Comparison of ENCODE assay signal across 1 cellular context in the genomic region with DNA sequence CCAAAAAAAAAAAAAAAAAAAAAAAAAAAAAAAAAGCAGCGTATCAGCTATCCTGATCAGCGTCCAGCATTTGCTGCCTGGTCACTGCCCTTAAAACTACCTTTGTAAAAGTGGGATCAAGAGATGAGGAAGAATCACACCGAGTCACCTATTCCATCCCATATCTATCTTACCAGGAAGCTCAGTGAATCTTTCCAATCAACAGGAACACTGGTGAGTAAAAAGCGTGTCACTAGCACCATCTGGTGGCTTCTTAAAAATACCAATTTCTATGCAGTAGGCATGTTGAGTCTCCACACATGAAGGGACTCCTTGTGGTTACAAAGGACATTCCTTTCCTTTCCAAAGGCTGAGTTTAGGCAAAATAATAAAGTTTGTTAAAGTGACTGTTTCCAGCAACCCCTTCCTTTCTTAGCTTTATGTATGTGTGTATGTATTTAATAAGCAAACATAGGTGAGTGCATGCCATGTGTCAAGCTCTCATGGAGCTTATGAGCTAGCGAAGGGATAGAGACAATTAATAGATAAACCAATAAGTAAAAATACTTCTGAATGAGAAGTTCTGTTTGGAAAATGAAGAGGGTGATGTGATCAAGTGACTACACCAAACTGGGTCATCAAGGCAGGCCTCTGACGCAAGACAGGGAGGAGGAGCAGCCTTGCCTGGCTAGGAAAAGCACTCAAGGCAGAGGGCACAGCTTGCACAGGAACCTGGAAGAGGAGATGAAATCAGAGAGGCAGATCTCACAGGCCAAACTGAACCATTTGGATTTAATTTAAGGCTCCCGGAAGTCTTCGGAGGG.
TF ChIP-seq lines count a peak whose summit lies in the region.

No MANE protein-coding gene starts in this region.

TF ChIP-seq in HepG2, 621 proteins besides CTCF, POLR2A, EP300 and RAD21 (continued from another document):
- TF ChIP-seq, protein P1, sequence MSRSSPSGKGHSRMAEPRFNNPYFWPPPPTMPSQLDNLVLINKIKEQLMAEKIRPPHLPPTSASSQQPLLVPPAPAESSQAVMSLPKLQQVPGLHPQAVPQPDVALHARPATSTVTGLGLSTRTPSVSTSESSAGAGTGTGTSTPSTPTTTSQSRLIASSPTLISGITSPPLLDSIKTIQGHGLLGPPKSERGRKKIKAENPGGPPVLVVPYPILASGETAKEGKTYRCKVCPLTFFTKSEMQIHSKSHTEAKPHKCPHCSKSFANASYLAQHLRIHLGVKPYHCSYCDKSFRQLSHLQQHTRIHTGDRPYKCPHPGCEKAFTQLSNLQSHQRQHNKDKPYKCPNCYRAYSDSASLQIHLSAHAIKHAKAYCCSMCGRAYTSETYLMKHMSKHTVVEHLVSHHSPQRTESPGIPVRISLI (CRISPR knock-in tag; IDR thresholded peaks at IDR 0.05; ENCODE audit: borderline replicate concordance): peak; percentile 50; the same call in 1 of the 2 replicates
- TF ChIP-seq ELF3 (CRISPR knock-in tag; IDR thresholded peaks at IDR 0.05) (peak; percentile 66; the same call in 1 of the 2 replicates), STAG1 (CRISPR knock-in tag; IDR thresholded peaks at IDR 0.05) (peak; percentile 78), JUNB (CRISPR knock-in tag; IDR thresholded peaks at IDR 0.05; ENCODE audit: borderline replicate concordance) (no peak), SMC3 (IDR thresholded peaks at IDR 0.05; ENCODE audit: low read length) (peak; percentile 84), HOXA5 (CRISPR knock-in tag; IDR thresholded peaks at IDR 0.05) (no peak)
TF ChIP-seq in HepG2: peak in this region for 4.
